Comparison of ENCODE assay signal across 10 cellular contexts in the genomic region with DNA sequence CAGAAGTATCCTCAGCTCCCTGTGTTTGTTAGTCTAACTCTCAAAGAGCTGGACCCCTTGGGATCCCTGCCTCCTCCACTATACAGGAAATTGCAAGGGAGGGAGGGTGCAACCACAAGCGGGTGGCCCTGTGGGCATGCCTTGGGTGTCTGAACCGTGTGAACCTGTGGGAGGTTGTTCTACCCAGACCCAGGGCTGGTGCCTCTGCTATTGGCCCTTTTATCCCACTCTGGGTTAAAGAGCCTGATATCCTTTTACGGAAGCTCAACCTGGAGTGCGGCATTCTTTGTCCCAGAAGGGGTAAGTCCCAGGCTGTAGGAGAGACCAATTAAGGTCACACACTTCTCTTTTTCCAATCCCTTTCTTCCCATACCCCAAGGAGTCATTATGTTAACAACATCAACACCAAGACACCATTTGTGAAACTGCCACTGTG. TPM values are rescaled to one million over a fixed set of nuclear protein-coding genes. Genes with fewer than 3 reads are reported as not detected.
A peak's percentile ranks its signal among the peaks of the same experiment; 100 is the strongest.
DNase-seq lines count a peak whose midpoint lies in the region; ATAC-seq and TF ChIP-seq lines count a peak whose summit lies in the region.
"Had no signal": no experiment of that assay in that cellular context is flagged by ENCODE, and none has a peak within 500 bp of the region (broad histone marks: within the 10 kb centered on the region; RNA-seq: fewer than 3 reads in every experiment).

No MANE protein-coding gene starts in this region.

- CTCF ChIA-PET in A673 (lab: Charles Lee), result no interaction called here

- H3K27ac ChIP-seq in lower lobe of right lung, result peak overlapping the region; percentile 3
- no peak overlapping the region for H3K27ac ChIP-seq in A673 (ENCODE audit: low read depth, low read length, poor library complexity, severe bottlenecking)
- H3K27ac ChIP-seq in ovary, result no peak overlapping the region

- POLR2A ChIA-PET in A673 (lab: Charles Lee; ENCODE audit: low non-redundant PET), result no interaction called here

- H3K36me3 ChIP-seq in lower lobe of right lung, result no peaks in the 10 kb centered on the region
- H3K36me3 ChIP-seq in A673 (ENCODE audit: insufficient read depth, low read length, poor library complexity, severe bottlenecking), result no peaks in the 10 kb centered on the region
- no peaks in the 10 kb centered on the region for H3K36me3 ChIP-seq in ovary

- H3K4me3 ChIP-seq in lower lobe of right lung, result no peak overlapping the region
- H3K4me3 ChIP-seq in A673 (ENCODE audit: low read depth, low read length, poor library complexity, severe bottlenecking), result no peak overlapping the region
- H3K4me3 ChIP-seq in ovary, result no peak overlapping the region

- no peak for TF ChIP-seq CTCF in lower lobe of right lung (IDR thresholded peaks at IDR 0.05)
- TF ChIP-seq CTCF in A673 (conservative IDR thresholded peaks at IDR 0.05; ENCODE audit: low read depth, low read length), result no peak
- TF ChIP-seq CTCF in ovary (IDR thresholded peaks at IDR 0.05), result no peak

- 69 to 76% (median 74%) methylated on average over 4 of the region's 4 CpGs for WGBS in ovary, 3 donors

- H3K4me1 ChIP-seq in lower lobe of right lung, result peaks cover 30% of the 10 kb centered on the region
- H3K4me1 ChIP-seq in A673 (ENCODE audit: insufficient read depth, low read length, poor library complexity, severe bottlenecking), result peaks cover 11% of the 10 kb centered on the region
- H3K4me1 ChIP-seq in ovary (ENCODE audit: insufficient read depth), result no peaks in the 10 kb centered on the region

- TF ChIP-seq EP300 in ovary (IDR thresholded peaks at IDR 0.05), result no peak

- BruUV-seq in A673 (replicated peaks; lab: Mats Ljungman, UMichigan), result no TSS peak

- ATAC-seq in lower lobe of right lung (peak; percentile 46 to 62), GM19467 (IDR thresholded peaks at IDR 0.05; ENCODE audit: unreplicated experiment) (no peak)

- intact Hi-C loops in lower lobe of right lung (cut with DNase I) (no loop called here), A673 (cut with micrococcal nuclease; ENCODE audit: unreplicated experiment) (no loop called here), ovary (cut with DNase I) (no loop called here)

- H3K27me3 ChIP-seq in lower lobe of right lung (ENCODE audit: low read depth), result no peaks in the 10 kb centered on the region
- no peaks in the 10 kb centered on the region for H3K27me3 ChIP-seq in A673 (replicated peaks; ENCODE audit: insufficient read depth, low read depth, low read length, poor library complexity)
- no peaks in the 10 kb centered on the region for H3K27me3 ChIP-seq in ovary

- no peak for TF ChIP-seq POLR2A in ovary (IDR thresholded peaks at IDR 0.05)

- H3K9me3 ChIP-seq in lower lobe of right lung, result no peaks in the 10 kb centered on the region
- H3K9me3 ChIP-seq in A673 (ENCODE audit: low read depth, low read length, poor library complexity, severe bottlenecking), result no peaks in the 10 kb centered on the region
- H3K9me3 ChIP-seq in ovary, result no peaks in the 10 kb centered on the region

- DNase-seq in AML-193 (lab: John Stamatoyannopoulos, UW) (peak; percentile 85 to 87), NCI-H2107 treated with DMSO at 0.1 percent for 48 hours (lab: John Stamatoyannopoulos, UW; ENCODE audit: unreplicated experiment) (peak; percentile 79), lower lobe of right lung (no peak), A673 (ENCODE audit: low spot score) (no peak), ovary (no peak), NCI-H2196 treated with DMSO at 0.1 percent for 48 hours (lab: John Stamatoyannopoulos, UW; ENCODE audit: unreplicated experiment) (no peak)
- DNase-seq in activated CD8-positive, alpha-beta memory T cell treated with anti-CD3 and anti-CD28 coated beads, Interleukin-2, amount 50 U/mL, for 48 hours, result peak; percentile 64
- DNase-seq: NCI-H1105, right cardiac atrium had no signal

RNA-seq across cellular contexts. Expression of gene ARSG, which starts 53.4 kb away (rescaled TPM):
- total RNA-seq in lower lobe of right lung (4.2 TPM), A673 (2021) (1.0 and 1.9 TPM in 2 replicates), ovary (10 to 100 TPM in 5 of 7 donors, 1 to 10 TPM in 2; 6.7 to 18.5 (median 11.1) TPM)
- 10 to 100 TPM in 1 of 2 donors, 1 to 10 TPM in 1; 5.2 to 19.8 TPM for polyA plus RNA-seq in ovary

RNA-seq across cellular contexts. Expression of gene SLC16A6, which starts 53.8 kb away (rescaled TPM):
- total RNA-seq in lower lobe of right lung, result 7.5 TPM
- 0.55 and 0.67 TPM in 2 replicates for total RNA-seq in A673 (2021)
- 10 to 100 TPM in 1 of 7 donors, 1 to 10 TPM in 3, under 1 TPM in 3; 0.46 to 11.3 (median 1.4) TPM for total RNA-seq in ovary
- polyA plus RNA-seq in ovary, result 1 to 10 TPM in 1 of 2 donors, under 1 TPM in 1; 0.12 to 1.1 TPM

Comparison
In these comparisons a context has a peak if more than half of its experiments do, and no peak if none do; other contexts are left out.
1. DNase-seq: peak in AML-193 (2 of 2), NCI-H2107 treated with DMSO at 0.1 percent for 48 hours (single experiment) and activated CD8-positive, alpha-beta memory T cell treated with anti-CD3 and anti-CD28 coated beads, Interleukin-2, amount 50 U/mL, for 48 hours (single experiment); none in lower lobe of right lung (single experiment), A673 (single experiment), ovary (0 of 5) and NCI-H2196 treated with DMSO at 0.1 percent for 48 hours (single experiment).